In genomic region chr14:101915871-101916815, GRCh38 we compare ENCODE assay signal across 1 cellular context.
TF ChIP-seq lines count a peak whose summit lies in the region.

No MANE protein-coding gene starts in this region.

TF ChIP-seq in H1, 55 proteins besides CTCF, POLR2A, EP300 and RAD21:
- TF ChIP-seq SP1 (IDR thresholded peaks at IDR 0.05; ENCODE audit: low read depth, low read length) (no peak), EZH2 (IDR thresholded peaks at IDR 0.05; ENCODE audit: low read depth, low read length, severe bottlenecking) (no peak), MAFK (IDR thresholded peaks at IDR 0.05; ENCODE audit: low read depth, low read length) (no peak), TEAD4 (IDR thresholded peaks at IDR 0.05; ENCODE audit: low read depth, low read length) (no peak), CTBP2 (IDR thresholded peaks at IDR 0.05; ENCODE audit: borderline replicate concordance, insufficient read depth, insufficient read length, low read length) (no peak), BCL11A (IDR thresholded peaks at IDR 0.05; ENCODE audit: low read depth in 2 of 2, low read length in 2 of 2) (no peak), JUN (IDR thresholded peaks at IDR 0.05; ENCODE audit: low read depth, low read length) (no peak), CEBPB (IDR thresholded peaks at IDR 0.05; ENCODE audit: low read depth, low read length) (no peak)
